22 cellular contexts compared by ENCODE assay signal in genomic region chr19:49233163-49233562, GRCh38.
DNase-seq lines count a peak whose midpoint lies in the region; ATAC-seq, FAIRE-seq and TF ChIP-seq lines count a peak whose summit lies in the region.
"Had no signal": no experiment of that assay in that cellular context is flagged by ENCODE, and none has a peak within 500 bp of the region (broad histone marks: within the 10 kb centered on the region; RNA-seq: fewer than 3 reads in every experiment).

No MANE protein-coding gene starts in this region.

- no peak overlapping the region for H2BK5ac ChIP-seq in H9 (ENCODE audit: insufficient read length, low read length)
- no peak overlapping the region for H2BK5ac ChIP-seq in H1 (ENCODE audit: low read depth, low read length)

- H3K4me3 Mint-ChIP-seq in H9 = no peak overlapping the region
- H3K4me3 Mint-ChIP-seq in activated T-helper 1 cell treated with anti-CD3 and anti-CD28 coated beads, Interleukin-12 subunit alpha, Interleukin-12 subunit beta, Interleukin-2, Interleukin-4 antibody, amounts not matched to agents 30 ng/mL and 10 ng/mL and 1 ng/mL, durations not matched to agents 14 hours and 24 hours and 36 hours = no peak overlapping the region
- no peak overlapping the region for H3K4me3 Mint-ChIP-seq in WTC11
- H3K4me3 Mint-ChIP-seq in mesothelial cell of epicardium = no peak overlapping the region

- H4K5ac ChIP-seq in H9 (ENCODE audit: insufficient read length, low read depth, low read length) (no peak overlapping the region), H1 (ENCODE audit: insufficient read length, low read depth, low read length) (no peak overlapping the region)

- H3K36me3 Mint-ChIP-seq in H9 (ENCODE audit: insufficient read depth in 1 of 3, low read depth in 3 of 3) (no peaks in the 10 kb centered on the region), WTC11 (no peaks in the 10 kb centered on the region), mesothelial cell of epicardium (no peaks in the 10 kb centered on the region)
- H3K36me3 Mint-ChIP-seq in activated T-helper 1 cell treated with anti-CD3 and anti-CD28 coated beads, Interleukin-12 subunit alpha, Interleukin-12 subunit beta, Interleukin-2, Interleukin-4 antibody, amounts not matched to agents 30 ng/mL and 10 ng/mL and 1 ng/mL, durations not matched to agents 14 hours and 24 hours and 36 hours (ENCODE audit: low read depth) = no peaks in the 10 kb centered on the region
- H3K36me3 Mint-ChIP-seq: CD4-positive, alpha-beta memory T cell had no signal

- H4K8ac ChIP-seq in H9 (replicated peaks; ENCODE audit: insufficient read length, low read depth, low read length) = no peak overlapping the region
- H4K8ac ChIP-seq in H1 (ENCODE audit: extremely low read depth, insufficient read depth, low read length) = no peak overlapping the region

- H4K20me1 ChIP-seq in H9 (ENCODE audit: control insufficient read depth, insufficient read depth, insufficient read length) (no peaks in the 10 kb centered on the region), H1 (replicated peaks in 1 of 2; ENCODE audit: control insufficient read depth in 1 of 2, insufficient read depth in 2 of 2, low read length in 2 of 2) (no peaks in the 10 kb centered on the region)
- H4K20me1 ChIP-seq: BLaER1 treated with 17β-estradiol and CSF1 and Interleukin-3, amounts not matched to agents 10 nM and 100 nM had no signal

- H3K36me3 ChIP-seq in H1 (ENCODE audit: control insufficient read depth in 2 of 4, insufficient read depth in 4 of 4, low read length in 3 of 4) = no peaks in the 10 kb centered on the region
- H3K36me3 ChIP-seq in MG63 = no peaks in the 10 kb centered on the region
- H3K36me3 ChIP-seq: BE2C; BLaER1 treated with 17β-estradiol and CSF1 and Interleukin-3, amounts not matched to agents 10 nM and 100 nM; HAP-1 had no signal

- H3K79me2 ChIP-seq in H9 (ENCODE audit: insufficient read depth, low read length) (no peaks in the 10 kb centered on the region), H1 (ENCODE audit: control insufficient read depth in 1 of 2, insufficient read depth in 2 of 2, low read length in 2 of 2) (no peaks in the 10 kb centered on the region)

- H3K27ac Mint-ChIP-seq in H9 (no peak overlapping the region; a peak in 1 of 7 replicates), WTC11 (no peak overlapping the region), mesothelial cell of epicardium (no peak overlapping the region)
- peak overlapping the region; percentile 46 for H3K27ac Mint-ChIP-seq in activated T-helper 1 cell treated with anti-CD3 and anti-CD28 coated beads, Interleukin-12 subunit alpha, Interleukin-12 subunit beta, Interleukin-2, Interleukin-4 antibody, amounts not matched to agents 30 ng/mL and 10 ng/mL and 1 ng/mL, durations not matched to agents 14 hours and 24 hours and 36 hours

- no peak overlapping the region for H3K4me2 ChIP-seq in H9 (ENCODE audit: insufficient read depth, insufficient read length, low read length)
- no peak overlapping the region for H3K4me2 ChIP-seq in H1 (ENCODE audit: insufficient read depth in 1 of 2, low read depth in 2 of 2, low read length in 2 of 2)
- H3K4me2 ChIP-seq: A549; BLaER1 treated with 17β-estradiol and CSF1 and Interleukin-3, amounts not matched to agents 10 nM and 100 nM had no signal

- H2BK120ac ChIP-seq in H9 (ENCODE audit: low read depth, low read length, poor library complexity, severe bottlenecking) = no peak overlapping the region
- H2BK120ac ChIP-seq in H1 (replicated peaks; ENCODE audit: low read depth, low read length) = no peak overlapping the region

- H4K91ac ChIP-seq in H9 (ENCODE audit: insufficient read length, low read depth, low read length) (no peak overlapping the region), H1 (replicated peaks; ENCODE audit: insufficient read length, low read length) (no peak overlapping the region)

- no peak for ATAC-seq in WTC11
- ATAC-seq: A549 had no signal

- H3K27ac ChIP-seq in H9 (ENCODE audit: insufficient read length, low read depth, low read length) = no peak overlapping the region
- H3K27ac ChIP-seq in H1 (ENCODE audit: low read depth, low read length) = no peak overlapping the region
- H3K27ac ChIP-seq: A549; BLaER1 treated with 17β-estradiol and CSF1 and Interleukin-3, amounts not matched to agents 10 nM and 100 nM; GM23248 had no signal

- CTCF ChIA-PET in H1 (lab: Charles Lee; ENCODE audit: partially characterized antibody) (interaction anchor here (1.3 kb wide), 1 partner anchor 94 kb away, joined by 3 read pairs; no protein-coding TSS in a partner anchor), WTC11 (lab: Charles Lee) (interaction anchor here (1.5 kb wide), 1 partner anchor 34 kb away, joined by 4 read pairs; no protein-coding TSS in a partner anchor)

- no peak overlapping the region for H3K9ac ChIP-seq in H9 (ENCODE audit: extremely low read depth, insufficient read length, low read length)
- H3K9ac ChIP-seq in H1 (replicated peaks in 1 of 4; ENCODE audit: extremely low read depth in 1 of 4, low read depth in 3 of 4, low read length in 3 of 4) = no peak overlapping the region
- H3K9ac ChIP-seq: BLaER1 treated with 17β-estradiol and CSF1 and Interleukin-3, amounts not matched to agents 10 nM and 100 nM; GM23248 had no signal

- no peak overlapping the region for H3K18ac ChIP-seq in H9 (ENCODE audit: insufficient read length, low read depth, low read length)
- H3K18ac ChIP-seq in H1 (ENCODE audit: extremely low read depth, low read length) = no peak overlapping the region

- peaks cover 3 to 4% of the 10 kb centered on the region in 2 experiments; a peak in 2 of 4 replicates for H3K4me1 Mint-ChIP-seq in H9
- peaks cover 9% of the 10 kb centered on the region for H3K4me1 Mint-ChIP-seq in activated T-helper 1 cell treated with anti-CD3 and anti-CD28 coated beads, Interleukin-12 subunit alpha, Interleukin-12 subunit beta, Interleukin-2, Interleukin-4 antibody, amounts not matched to agents 30 ng/mL and 10 ng/mL and 1 ng/mL, durations not matched to agents 14 hours and 24 hours and 36 hours (ENCODE audit: low read depth)
- no peaks in the 10 kb centered on the region for H3K4me1 Mint-ChIP-seq in WTC11
- no peaks in the 10 kb centered on the region for H3K4me1 Mint-ChIP-seq in mesothelial cell of epicardium

- H3K4me1 ChIP-seq in H9 (ENCODE audit: insufficient read depth, low read length) (no peaks in the 10 kb centered on the region), H1 (replicated peaks in 1 of 4; ENCODE audit: control insufficient read depth in 3 of 4, insufficient read depth in 4 of 4, low read length in 3 of 4) (no peaks in the 10 kb centered on the region)
- H3K4me1 ChIP-seq: A549, BE2C, HAP-1 had no signal

- H3K4me3 ChIP-seq in H1 (ENCODE audit: extremely low read depth in 1 of 4, insufficient read depth in 2 of 4, low read depth in 3 of 4, low read length in 4 of 4) (no peak overlapping the region), MG63 (no peak overlapping the region)
- H3K4me3 ChIP-seq: A549; BLaER1 treated with 17β-estradiol and CSF1 and Interleukin-3, amounts not matched to agents 10 nM and 100 nM; GM23248; HAP-1 had no signal

- no peak overlapping the region for H2BK15ac ChIP-seq in H9 (ENCODE audit: low read depth, low read length)
- H2BK15ac ChIP-seq in H1 (ENCODE audit: low read length) = no peak overlapping the region

- no peak overlapping the region for H2AK5ac ChIP-seq in H9 (ENCODE audit: insufficient read length, low read length)
- no peak overlapping the region for H2AK5ac ChIP-seq in H1 (ENCODE audit: low read depth, low read length)

- H3K4ac ChIP-seq in H9 (ENCODE audit: low read depth, low read length) (no peak overlapping the region), H1 (replicated peaks; ENCODE audit: insufficient read length, low read depth, low read length) (no peak overlapping the region)

- H3K23ac ChIP-seq in H9 (ENCODE audit: insufficient read length, low read depth, low read length) (no peak overlapping the region), H1 (ENCODE audit: insufficient read length) (no peak overlapping the region)

- intact Hi-C loops in activated T-helper 1 cell treated with anti-CD3 and anti-CD28 coated beads, Interleukin-12 subunit alpha, Interleukin-12 subunit beta, Interleukin-2, Interleukin-4 antibody, amounts not matched to agents 30 ng/mL and 10 ng/mL and 1 ng/mL, durations not matched to agents 14 hours and 24 hours and 36 hours (cut with micrococcal nuclease) = no loop called here

- WGBS in H9 (ENCODE audit: extremely low coverage, insufficient read length, low lambda C conversion rate) = no CpG with 5 or more reads among the region's 1 CpG
- 80% methylated on average over 1 of the region's 1 CpG; no CpG with 5 or more reads in 1 of the 2 experiments for WGBS in H1 (ENCODE audit: extremely low coverage in 1 of 2, insufficient coverage in 1 of 2, insufficient read length in 1 of 2, insufficient replicate concordance in 2 of 2, low coverage in 1 of 2, low lambda C conversion rate in 2 of 2, missing lambda C conversion rate in 1 of 2), 2 experiments

- no peaks in the 10 kb centered on the region for H3K23me2 ChIP-seq in H9 (ENCODE audit: insufficient read length, low read depth, low read length, poor library complexity, severe bottlenecking)
- H3K23me2 ChIP-seq in H1 (ENCODE audit: low read depth, low read length) = no peaks in the 10 kb centered on the region

- no peak overlapping the region for H2BK20ac ChIP-seq in H9 (ENCODE audit: low read depth, low read length, poor library complexity, severe bottlenecking)
- no peak overlapping the region for H2BK20ac ChIP-seq in H1 (ENCODE audit: low read length)

- no peaks in the 10 kb centered on the region for H3K9me3 Mint-ChIP-seq in H9
- no peaks in the 10 kb centered on the region for H3K9me3 Mint-ChIP-seq in activated T-helper 1 cell treated with anti-CD3 and anti-CD28 coated beads, Interleukin-12 subunit alpha, Interleukin-12 subunit beta, Interleukin-2, Interleukin-4 antibody, amounts not matched to agents 30 ng/mL and 10 ng/mL and 1 ng/mL, durations not matched to agents 14 hours and 24 hours and 36 hours
- no peaks in the 10 kb centered on the region for H3K9me3 Mint-ChIP-seq in WTC11
- H3K9me3 Mint-ChIP-seq in mesothelial cell of epicardium = peaks cover 4% of the 10 kb centered on the region

- H3K56ac ChIP-seq in H9 (ENCODE audit: insufficient read length, low read depth, low read length) = no peak overlapping the region
- no peak overlapping the region for H3K56ac ChIP-seq in H1 (replicated peaks; ENCODE audit: insufficient read length, low read depth, low read length)

- no peak for TF ChIP-seq POLR2A in H1 (IDR thresholded peaks at IDR 0.05; ENCODE audit: control extremely low read depth in 1 of 2, low read depth in 2 of 2, low read length in 2 of 2)

- H3K27me3 Mint-ChIP-seq in H9 (ENCODE audit: low read depth) (peaks cover 16% of the 10 kb centered on the region), WTC11 (ENCODE audit: low read depth) (peaks cover 3% of the 10 kb centered on the region; the same call in 1 of the 2 replicates), mesothelial cell of epicardium (ENCODE audit: low read depth) (peaks cover 26% of the 10 kb centered on the region)
- H3K27me3 Mint-ChIP-seq in activated T-helper 1 cell treated with anti-CD3 and anti-CD28 coated beads, Interleukin-12 subunit alpha, Interleukin-12 subunit beta, Interleukin-2, Interleukin-4 antibody, amounts not matched to agents 30 ng/mL and 10 ng/mL and 1 ng/mL, durations not matched to agents 14 hours and 24 hours and 36 hours (ENCODE audit: insufficient read depth) = peaks cover 10% of the 10 kb centered on the region
- H3K27me3 Mint-ChIP-seq: CD4-positive, alpha-beta memory T cell had no signal

- H2BK12ac ChIP-seq in H9 (ENCODE audit: insufficient read length, low read depth, low read length) (peak overlapping the region; percentile 45), H1 (ENCODE audit: low read depth, low read length) (0 out of 2 replicates have a peak overlapping the region, but pooled peaks have one; percentile 17)

- no peak for DNase-seq in H9
- no peak for DNase-seq in activated T-helper 1 cell treated with anti-CD3 and anti-CD28 coated beads, Interleukin-12 subunit alpha, Interleukin-12 subunit beta, Interleukin-2, Interleukin-4 antibody, amounts not matched to agents 30 ng/mL and 10 ng/mL and 1 ng/mL, durations not matched to agents 14 hours and 24 hours and 36 hours (ENCODE audit: low spot score)
- no peak for DNase-seq in H1 (ENCODE audit: low read depth in 1 of 2, low spot score in 2 of 2)
- no peak for DNase-seq in WTC11 (ENCODE audit: low spot score)
- no peak for DNase-seq in mesothelial cell of epicardium (ENCODE audit: low spot score in 2 of 2, unreplicated experiment in 2 of 2)
- DNase-seq in MG63 = no peak
- DNase-seq: 8988T; ACHN; AML-193; BE2C; Calu3; CD4-positive, alpha-beta memory T cell; COR-L47; DMS53; DMS79 treated with DMSO at 0.1 percent for 48 hours; GF-D8; GM23248 had no signal

- POLR2A ChIA-PET in H1 (lab: Charles Lee; ENCODE audit: partially characterized antibody) = no interaction called here
- POLR2A ChIA-PET in WTC11 (lab: Charles Lee) = no interaction called here

- no peak for TF ChIP-seq RAD21 in H1 (IDR thresholded peaks at IDR 0.05 in 1 of 2, conservative IDR thresholded peaks at IDR 0.05 in 1 of 2; ENCODE audit: low read depth in 2 of 2, low read length in 2 of 2)

- no peak overlapping the region for H3T11ph ChIP-seq in H9 (ENCODE audit: low read length)

- TF ChIP-seq CTCF in H9 (conservative IDR thresholded peaks at IDR 0.05) (no peak), H1 (IDR thresholded peaks at IDR 0.05; ENCODE audit: control extremely low read depth in 1 of 3, insufficient read depth in 1 of 3, low read depth in 1 of 3, low read length in 3 of 3) (no peak), WTC11 (IDR thresholded peaks at IDR 0.05) (no peak), mesothelial cell of epicardium (IDR thresholded peaks at IDR 0.05; ENCODE audit: unreplicated experiment) (no peak)

- H2AFZ ChIP-seq in H9 (ENCODE audit: low read length) (no peak overlapping the region), H1 (ENCODE audit: low read length) (no peak overlapping the region)
- H2AFZ ChIP-seq: GM23248 had no signal

- TF ChIP-seq EP300 in H1 (IDR thresholded peaks at IDR 0.05; ENCODE audit: borderline replicate concordance in 1 of 2, low read depth in 2 of 2, low read length in 2 of 2) = no peak

- H3K14ac ChIP-seq in H9 (ENCODE audit: insufficient read depth, low read length) (no peak overlapping the region), H1 (ENCODE audit: insufficient read length) (no peak overlapping the region)

- H3K9me3 ChIP-seq in H9 (ENCODE audit: control insufficient read depth, low read depth, low read length) = no peaks in the 10 kb centered on the region
- H3K9me3 ChIP-seq in H1 (ENCODE audit: insufficient read depth in 2 of 2, low read depth in 1 of 2, low read length in 1 of 2) = no peaks in the 10 kb centered on the region
- H3K9me3 ChIP-seq in MG63 = no peaks in the 10 kb centered on the region
- H3K9me3 ChIP-seq: A549; BE2C; BLaER1 treated with 17β-estradiol and CSF1 and Interleukin-3, amounts not matched to agents 10 nM and 100 nM; HAP-1 had no signal

- FAIRE-seq in H1 (lab: Jason Lieb, UNC) = no peak
- FAIRE-seq: A549, GM12891, GM18507 had no signal

- H3K27me3 ChIP-seq in H9 (ENCODE audit: insufficient read depth, low read length) (no peaks in the 10 kb centered on the region), H1 (replicated peaks in 1 of 4; ENCODE audit: control insufficient read depth in 3 of 4, extremely low read depth in 1 of 4, insufficient read depth in 3 of 4, low read length in 3 of 4) (no peaks in the 10 kb centered on the region), MG63 (peaks cover 3% of the 10 kb centered on the region)
- H3K27me3 ChIP-seq: BLaER1 treated with 17β-estradiol and CSF1 and Interleukin-3, amounts not matched to agents 10 nM and 100 nM had no signal

- H3K79me1 ChIP-seq in H9 (ENCODE audit: insufficient read depth, low read depth, low read length, poor library complexity, severe bottlenecking) (no peaks in the 10 kb centered on the region), H1 (ENCODE audit: low read depth, low read length) (no peaks in the 10 kb centered on the region)
